Comparison of ENCODE assay signal across 27 cellular contexts in the genomic region with DNA sequence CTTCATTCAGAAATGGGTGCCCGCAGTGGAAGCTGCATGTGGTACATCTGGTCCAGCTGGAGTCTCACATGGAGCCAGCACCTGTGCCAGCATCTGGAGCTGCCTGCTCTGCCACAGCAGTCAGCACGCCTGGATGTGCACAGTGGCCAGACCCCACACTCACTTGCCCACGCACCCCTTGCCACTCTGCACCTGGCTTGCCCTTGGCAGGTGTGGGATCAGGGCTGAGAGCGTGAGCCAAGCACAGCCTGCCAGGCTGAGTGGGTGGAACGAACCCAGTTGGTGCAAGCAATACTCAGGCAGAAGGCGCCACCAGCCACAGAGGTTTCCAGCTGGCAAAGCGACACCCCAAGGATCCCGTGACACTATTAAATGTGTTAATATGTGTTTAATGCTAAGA.
"Had no signal": no experiment of that assay in that cellular context is flagged by ENCODE, and none has a peak within 500 bp of the region (broad histone marks: within the 10 kb centered on the region; RNA-seq: fewer than 3 reads in every experiment).

No MANE protein-coding gene starts in this region.

- ATAC-seq: heart left ventricle; left colon; left lung; lower lobe of right lung; natural killer cell; pancreas; right lobe of liver; stimulated activated effector memory CD8-positive, alpha-beta T cell treated with anti-CD3 and anti-CD28 coated beads, Interleukin-12 subunit alpha, Interleukin-12 subunit beta, amount 100 ng/mL, for 72 hours had no signal

- H3K27me3 ChIP-seq: heart left ventricle, left lung, neural progenitor cell, pancreas, right atrium auricular region, right lobe of liver, spleen, suprapubic skin, tibial nerve, upper lobe of left lung, vagina had no signal

- H3K9me3 ChIP-seq: lower lobe of right lung, pancreas, prostate gland, right atrium auricular region, right lobe of liver, suprapubic skin, thoracic aorta, upper lobe of left lung, vagina had no signal

- H3K36me3 ChIP-seq: heart left ventricle, left lung, lower lobe of right lung, neural progenitor cell, pancreas, prostate gland, right atrium auricular region, right lobe of liver, spleen, suprapubic skin, thoracic aorta, tibial nerve, upper lobe of left lung, vagina had no signal

- H3K27ac ChIP-seq: heart left ventricle, left lung, lower lobe of right lung, neural progenitor cell, pancreas, prostate gland, right atrium auricular region, right lobe of liver, spleen, suprapubic skin, thoracic aorta, tibial nerve, upper lobe of left lung, vagina had no signal

- DNase-seq: heart left ventricle; hypothalamus; immature natural killer cell; kidney; left colon; left lung; lower lobe of right lung; mammary epithelial cell; mesenchymal stem cell; naive B cell; natural killer cell; nephron progenitor cell; pancreas; right lobe of liver; small intestine; spleen; stimulated activated CD4-positive, alpha-beta T cell treated with anti-CD3 and anti-CD28 coated beads, Interleukin-4, amount 100 ng/mL, for 24 hours; stimulated activated naive CD4-positive, alpha-beta T cell had no signal

- H3K9ac ChIP-seq: neural progenitor cell had no signal

- H3K4me1 ChIP-seq: left lung, lower lobe of right lung, neural progenitor cell, pancreas, prostate gland, right atrium auricular region, right lobe of liver, spleen, upper lobe of left lung, vagina had no signal

- H3K4me3 ChIP-seq: heart left ventricle, left lung, lower lobe of right lung, neural progenitor cell, pancreas, prostate gland, right atrium auricular region, right lobe of liver, spleen, suprapubic skin, thoracic aorta, tibial nerve, upper lobe of left lung, vagina had no signal

- H2AFZ ChIP-seq: neural progenitor cell had no signal

- H3K4me2 ChIP-seq: neural progenitor cell had no signal
